ENCODE assay signal across 7 cellular contexts in genomic region chrX:104098151-104098808, GRCh38.
A peak's percentile ranks its signal among the peaks of the same experiment; 100 is the strongest.
DNase-seq lines count a peak whose midpoint lies in the region; FAIRE-seq and TF ChIP-seq lines count a peak whose summit lies in the region.

No MANE protein-coding gene starts in this region.

- peak; percentile 66 for TF ChIP-seq CTCF in brain microvascular endothelial cell (IDR thresholded peaks at IDR 0.05; ENCODE audit: low read depth, low read length, missing control alignments)

- H3K4me3 ChIP-seq in HAP-1 (no peak overlapping the region), SK-N-MC (no peak overlapping the region), brain microvascular endothelial cell (ENCODE audit: low read depth, low read length) (no peak overlapping the region)

- no peaks in the 10 kb centered on the region for H3K4me1 ChIP-seq in HAP-1

- DNase-seq in GM04504 (ENCODE audit: low read depth): peak; percentile 30
- DNase-seq in HAP-1 (ENCODE audit: low spot score in 2 of 2): peak; percentile 71 to 74
- peak; percentile 79 for DNase-seq in NCI-H1105 treated with DMSO at 0.1 percent for 48 hours (lab: John Stamatoyannopoulos, UW)
- peak; percentile 30 for DNase-seq in SK-N-MC (ENCODE audit: low read depth, low spot score)
- peak; percentile 36 for DNase-seq in brain microvascular endothelial cell
- DNase-seq in stimulated activated CD4-positive, alpha-beta T cell treated with anti-CD3 and anti-CD28 coated beads, Interleukin-4, amount 100 ng/mL, for 1 hour: peak; percentile 10

- in situ Hi-C loops in HAP-1 (cut with MboI; ENCODE audit: low sequenced_read_pairs) (no loop called here), brain microvascular endothelial cell (cut with HindIII; ENCODE audit: low pct_ligation_motif_present, low sequenced_read_pairs) (no loop called here)

- H3K27me3 ChIP-seq in HAP-1 (ENCODE audit: low read depth) (peaks cover 6% of the 10 kb centered on the region; the same call in 1 of the 2 replicates), brain microvascular endothelial cell (replicated peaks) (no peaks in the 10 kb centered on the region)

- FAIRE-seq in islet of Langerhans (lab: Jason Lieb, UNC): peak; percentile 99

- H3K36me3 ChIP-seq in HAP-1 (replicated peaks) (no peaks in the 10 kb centered on the region), SK-N-MC (ENCODE audit: insufficient read depth, low read length) (no peaks in the 10 kb centered on the region), brain microvascular endothelial cell (replicated peaks) (no peaks in the 10 kb centered on the region)

- H3K9me3 ChIP-seq in HAP-1: no peaks in the 10 kb centered on the region
- H3K9me3 ChIP-seq in SK-N-MC (ENCODE audit: low read depth, low read length): no peaks in the 10 kb centered on the region

- H3K27ac ChIP-seq in SK-N-MC (no peak overlapping the region), brain microvascular endothelial cell (no peak overlapping the region)

- H3K9ac ChIP-seq in SK-N-MC (ENCODE audit: insufficient read length): no peak overlapping the region

Comparison
In these comparisons a context has a peak if more than half of its experiments do, and no peak if none do; other contexts are left out.
1. DNase-seq: peak in every context shown above with its lines; median percentile 79 in NCI-H1105 treated with DMSO at 0.1 percent for 48 hours; 72 in HAP-1; 36 in brain microvascular endothelial cell; 30 in GM04504; 30 in SK-N-MC; 10 in stimulated activated CD4-positive, alpha-beta T cell treated with anti-CD3 and anti-CD28 coated beads, Interleukin-4, amount 100 ng/mL, for 1 hour.